In the genomic region with DNA sequence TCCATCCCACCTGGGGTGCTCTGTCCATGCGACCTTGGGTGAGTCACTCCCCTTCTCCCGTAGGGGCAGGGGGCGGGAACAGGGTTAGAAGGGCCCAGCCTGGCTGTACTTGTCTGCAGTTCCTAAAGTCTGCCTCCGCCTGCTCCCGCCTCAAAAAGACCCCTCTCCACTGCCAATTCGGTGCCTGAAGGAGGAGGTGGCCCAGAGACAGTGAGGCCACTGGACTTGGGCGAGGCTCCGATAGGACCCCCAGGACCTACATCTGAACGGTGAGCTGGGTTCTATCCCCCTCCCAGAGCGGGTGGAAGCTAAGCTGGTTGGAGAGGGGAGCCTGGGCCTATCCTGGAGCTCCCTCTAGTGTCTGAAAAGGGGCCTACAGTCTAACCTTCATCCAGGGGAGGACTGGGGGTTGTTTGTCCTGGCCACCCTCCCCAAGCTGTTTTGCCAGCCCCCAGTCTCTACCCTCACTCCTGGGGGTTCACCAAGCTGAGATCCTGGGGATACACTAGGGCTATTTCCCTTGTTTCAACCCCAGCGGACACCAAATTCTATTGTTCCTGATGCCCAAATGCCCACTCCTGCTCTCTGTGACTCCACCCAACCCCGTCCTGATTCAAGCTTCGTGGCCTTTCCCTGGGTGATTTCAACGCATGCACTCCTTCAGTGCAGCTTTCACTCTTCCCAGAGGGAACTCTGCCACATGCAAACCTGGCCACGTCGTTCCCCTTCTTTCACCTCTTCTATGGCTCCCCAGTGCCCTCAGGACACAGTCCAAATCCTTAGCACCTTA, we compare ENCODE assay signal across 8 cellular contexts. TPM values are rescaled to one million over a fixed set of nuclear protein-coding genes. Genes with fewer than 3 reads are reported as not detected.
DNase-seq lines count a peak whose midpoint lies in the region; ATAC-seq and TF ChIP-seq lines count a peak whose summit lies in the region.

No MANE protein-coding gene starts in this region.

- H3K4me3 Mint-ChIP-seq in CD14-positive monocyte, result no peak overlapping the region
- no peak overlapping the region for H3K4me3 Mint-ChIP-seq in activated naive CD4-positive, alpha-beta T cell treated with anti-CD3 and anti-CD28 coated beads, Interleukin-2, amount 10 ng/mL, durations not matched to agents 7 days and 5 days

- H3K4me3 ChIP-seq in heart left ventricle, result no peak overlapping the region
- H3K4me3 ChIP-seq in sigmoid colon, result no peak overlapping the region

- 23 to 35% (median 28%) methylated on average over 10 to 16 of the region's 16 CpGs for WGBS in heart left ventricle, 4 donors
- WGBS in sigmoid colon, 2 donors, result 21 to 29% methylated on average over 16 of the region's 16 CpGs

- DNase-seq in CD14-positive monocyte (ENCODE audit: low spot score), result no peak
- peak; percentile 65 for DNase-seq in LoVo (ENCODE audit: low spot score)
- DNase-seq in activated naive CD4-positive, alpha-beta T cell treated with anti-CD3 and anti-CD28 coated beads, Interleukin-2, amount 10 ng/mL, durations not matched to agents 7 days and 5 days, result peak; percentile 77
- peak in 2 of 5 donors; percentile 47 for DNase-seq in heart left ventricle
- no peak for DNase-seq in sigmoid colon

- peaks cover 0 to 28% (median 4%) of the 10 kb centered on the region in 9 donors for H3K27me3 ChIP-seq in heart left ventricle
- peaks cover 0 to 7% (median 3%) of the 10 kb centered on the region in 3 donors for H3K27me3 ChIP-seq in sigmoid colon

- H3K4me1 ChIP-seq in heart left ventricle (peaks cover 0 to 14% (median 3%) of the 10 kb centered on the region in 12 donors), sigmoid colon (peaks cover 0 to 32% (median 26%) of the 10 kb centered on the region in 4 donors)

- no peaks in the 10 kb centered on the region for H3K36me3 ChIP-seq in heart left ventricle
- no peaks in the 10 kb centered on the region for H3K36me3 ChIP-seq in sigmoid colon

- H3K27ac ChIP-seq in heart left ventricle (no peak overlapping the region), sigmoid colon (no peak overlapping the region)

- TF ChIP-seq POLR2A in heart left ventricle (IDR thresholded peaks at IDR 0.05), result no peak
- no peak for TF ChIP-seq POLR2A in sigmoid colon (IDR thresholded peaks at IDR 0.05)

- ATAC-seq in GM19452 (IDR thresholded peaks at IDR 0.05; ENCODE audit: unreplicated experiment) (peak; percentile 67), SK-N-SH treated with all-trans-retinoic acid at 6 μM for 48 hours (peak; percentile 85), heart left ventricle (peak; percentile 59 to 84 (median 76)), HG03439 (IDR thresholded peaks at IDR 0.05; ENCODE audit: unreplicated experiment) (no peak)

- no peaks in the 10 kb centered on the region for H3K36me3 Mint-ChIP-seq in CD14-positive monocyte
- no peaks in the 10 kb centered on the region for H3K36me3 Mint-ChIP-seq in activated naive CD4-positive, alpha-beta T cell treated with anti-CD3 and anti-CD28 coated beads, Interleukin-2, amount 10 ng/mL, durations not matched to agents 7 days and 5 days

- H3K9me3 ChIP-seq in heart left ventricle, result no peaks in the 10 kb centered on the region
- no peaks in the 10 kb centered on the region for H3K9me3 ChIP-seq in sigmoid colon

- TF ChIP-seq EP300 in sigmoid colon (IDR thresholded peaks at IDR 0.05), result no peak

- no peak overlapping the region for H3K27ac Mint-ChIP-seq in CD14-positive monocyte
- no peak overlapping the region for H3K27ac Mint-ChIP-seq in activated naive CD4-positive, alpha-beta T cell treated with anti-CD3 and anti-CD28 coated beads, Interleukin-2, amount 10 ng/mL, durations not matched to agents 7 days and 5 days

- TF ChIP-seq CTCF in CD14-positive monocyte (IDR thresholded peaks at IDR 0.05) (peak; percentile 97), heart left ventricle (IDR thresholded peaks at IDR 0.05) (peak; percentile 82 to 98 (median 94)), sigmoid colon (IDR thresholded peaks at IDR 0.05) (peak; percentile 84 to 98 (median 89))

- no peaks in the 10 kb centered on the region for H3K9me3 Mint-ChIP-seq in CD14-positive monocyte
- H3K9me3 Mint-ChIP-seq in activated naive CD4-positive, alpha-beta T cell treated with anti-CD3 and anti-CD28 coated beads, Interleukin-2, amount 10 ng/mL, durations not matched to agents 7 days and 5 days, result no peaks in the 10 kb centered on the region

- CTCF ChIA-PET in activated naive CD4-positive, alpha-beta T cell treated with anti-CD3 and anti-CD28 coated beads, Interleukin-2, amount 10 ng/mL, durations not matched to agents 7 days and 5 days (lab: Charles Lee), result interaction anchor here (0.7 to 3.6 kb wide), 42 partner anchors 10 to 1229 kb away, joined by 3 to 48 read pairs (median 4); no protein-coding TSS in a partner anchor

- intact Hi-C loops in CD14-positive monocyte (cut with micrococcal nuclease), result loop anchor here (2.0 to 10.0 kb wide), 3 partner anchors 75 to 269 kb away; no protein-coding TSS in a partner anchor
- intact Hi-C loops in heart left ventricle (cut with DNase I), result loop anchor here (1.0 to 10.0 kb wide), 10 partner anchors 37 to 885 kb away; a partner anchor contains a TSS
- intact Hi-C loops in sigmoid colon (cut with DNase I), result loop anchor here (1.0 to 10.0 kb wide), 4 partner anchors 83 to 883 kb away; a partner anchor contains a TSS

- H3K27me3 Mint-ChIP-seq in CD14-positive monocyte (ENCODE audit: low read depth in 3 of 3), result peaks cover 8 to 10% (median 10%) of the 10 kb centered on the region in 3 donors
- peaks cover 35% of the 10 kb centered on the region for H3K27me3 Mint-ChIP-seq in activated naive CD4-positive, alpha-beta T cell treated with anti-CD3 and anti-CD28 coated beads, Interleukin-2, amount 10 ng/mL, durations not matched to agents 7 days and 5 days

- peaks cover 8% of the 10 kb centered on the region for H3K4me1 Mint-ChIP-seq in CD14-positive monocyte
- H3K4me1 Mint-ChIP-seq in activated naive CD4-positive, alpha-beta T cell treated with anti-CD3 and anti-CD28 coated beads, Interleukin-2, amount 10 ng/mL, durations not matched to agents 7 days and 5 days, result no peaks in the 10 kb centered on the region

TF ChIP-seq in SK-N-SH treated with all-trans-retinoic acid at 6 μM for 48 hours, 23 proteins besides CTCF, POLR2A, EP300 and RAD21 (continues in another document):
- TF ChIP-seq ZNF8 (CRISPR knock-in tag; IDR thresholded peaks at IDR 0.05) (no peak), ZFP3 (CRISPR knock-in tag; IDR thresholded peaks at IDR 0.05) (no peak), ZNF565 (CRISPR knock-in tag; conservative IDR thresholded peaks at IDR 0.05; ENCODE audit: low read depth) (no peak), CSDC2 (CRISPR knock-in tag; IDR thresholded peaks at IDR 0.05) (no peak), SNAI2 (CRISPR knock-in tag; IDR thresholded peaks at IDR 0.05) (no peak), ZNF70 (CRISPR knock-in tag; IDR thresholded peaks at IDR 0.05) (no peak), TOX (CRISPR knock-in tag; IDR thresholded peaks at IDR 0.05; ENCODE audit: borderline replicate concordance) (no peak), ISL1 (CRISPR knock-in tag; IDR thresholded peaks at IDR 0.05) (no peak)
- TF ChIP-seq, protein P1, sequence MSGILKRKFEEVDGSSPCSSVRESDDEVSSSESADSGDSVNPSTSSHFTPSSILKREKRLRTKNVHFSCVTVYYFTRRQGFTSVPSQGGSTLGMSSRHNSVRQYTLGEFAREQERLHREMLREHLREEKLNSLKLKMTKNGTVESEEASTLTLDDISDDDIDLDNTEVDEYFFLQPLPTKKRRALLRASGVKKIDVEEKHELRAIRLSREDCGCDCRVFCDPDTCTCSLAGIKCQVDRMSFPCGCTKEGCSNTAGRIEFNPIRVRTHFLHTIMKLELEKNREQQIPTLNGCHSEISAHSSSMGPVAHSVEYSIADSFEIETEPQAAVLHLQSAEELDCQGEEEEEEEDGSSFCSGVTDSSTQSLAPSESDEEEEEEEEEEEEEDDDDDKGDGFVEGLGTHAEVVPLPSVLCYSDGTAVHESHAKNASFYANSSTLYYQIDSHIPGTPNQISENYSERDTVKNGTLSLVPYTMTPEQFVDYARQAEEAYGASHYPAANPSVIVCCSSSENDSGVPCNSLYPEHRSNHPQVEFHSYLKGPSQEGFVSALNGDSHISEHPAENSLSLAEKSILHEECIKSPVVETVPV (CRISPR knock-in tag; IDR thresholded peaks at IDR 0.05), result no peak
- TF ChIP-seq, protein P2, sequence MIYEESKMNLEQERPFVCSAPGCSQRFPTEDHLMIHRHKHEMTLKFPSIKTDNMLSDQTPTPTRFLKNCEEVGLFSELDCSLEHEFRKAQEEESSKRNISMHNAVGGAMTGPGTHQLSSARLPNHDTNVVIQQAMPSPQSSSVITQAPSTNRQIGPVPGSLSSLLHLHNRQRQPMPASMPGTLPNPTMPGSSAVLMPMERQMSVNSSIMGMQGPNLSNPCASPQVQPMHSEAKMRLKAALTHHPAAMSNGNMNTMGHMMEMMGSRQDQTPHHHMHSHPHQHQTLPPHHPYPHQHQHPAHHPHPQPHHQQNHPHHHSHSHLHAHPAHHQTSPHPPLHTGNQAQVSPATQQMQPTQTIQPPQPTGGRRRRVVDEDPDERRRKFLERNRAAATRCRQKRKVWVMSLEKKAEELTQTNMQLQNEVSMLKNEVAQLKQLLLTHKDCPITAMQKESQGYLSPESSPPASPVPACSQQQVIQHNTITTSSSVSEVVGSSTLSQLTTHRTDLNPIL (CRISPR knock-in tag; IDR thresholded peaks at IDR 0.05; ENCODE audit: low read depth), result no peak
- TF ChIP-seq, protein P3, sequence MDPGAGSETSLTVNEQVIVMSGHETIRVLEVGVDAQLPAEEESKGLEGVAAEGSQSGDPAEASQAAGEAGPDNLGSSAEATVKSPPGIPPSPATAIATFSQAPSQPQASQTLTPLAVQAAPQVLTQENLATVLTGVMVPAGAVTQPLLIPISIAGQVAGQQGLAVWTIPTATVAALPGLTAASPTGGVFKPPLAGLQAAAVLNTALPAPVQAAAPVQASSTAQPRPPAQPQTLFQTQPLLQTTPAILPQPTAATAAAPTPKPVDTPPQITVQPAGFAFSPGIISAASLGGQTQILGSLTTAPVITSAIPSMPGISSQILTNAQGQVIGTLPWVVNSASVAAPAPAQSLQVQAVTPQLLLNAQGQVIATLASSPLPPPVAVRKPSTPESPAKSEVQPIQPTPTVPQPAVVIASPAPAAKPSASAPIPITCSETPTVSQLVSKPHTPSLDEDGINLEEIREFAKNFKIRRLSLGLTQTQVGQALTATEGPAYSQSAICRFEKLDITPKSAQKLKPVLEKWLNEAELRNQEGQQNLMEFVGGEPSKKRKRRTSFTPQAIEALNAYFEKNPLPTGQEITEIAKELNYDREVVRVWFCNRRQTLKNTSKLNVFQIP (CRISPR knock-in tag; IDR thresholded peaks at IDR 0.05; ENCODE audit: borderline replicate concordance, low read depth), result no peak

RNA-seq across cellular contexts. Expression of a gene that starts 6.1 kb away (rescaled TPM):
- polyA plus RNA-seq in CD14-positive monocyte (not detected), heart left ventricle (not detected), sigmoid colon (under 1 TPM in 2 of 3 donors, not detected in 1; 0.46 to 0.79 TPM)
- total RNA-seq in heart left ventricle (10 to 100 TPM in 1 of 9 donors, under 1 TPM in 2, not detected in 6; 0.05 to 10.1 (median 0.10) TPM), sigmoid colon (under 1 TPM in 2 of 4 donors, not detected in 2; 0.14 to 0.33 TPM)

Comparison
In these comparisons a context has a peak if more than half of its experiments do, and no peak if none do; other contexts are left out.
1. DNase-seq: peak in LoVo (single experiment) and activated naive CD4-positive, alpha-beta T cell treated with anti-CD3 and anti-CD28 coated beads, Interleukin-2, amount 10 ng/mL, durations not matched to agents 7 days and 5 days (single experiment); none in CD14-positive monocyte (single experiment) and sigmoid colon (single experiment).
2. Peak in every context shown above with its lines, with median percentiles within 50 percentile points of each other: CTCF ChIP-seq.